13 cellular contexts compared by ENCODE assay signal in genomic region chr3:163043074-163043473, GRCh38.
DNase-seq lines count a peak whose midpoint lies in the region; ATAC-seq and TF ChIP-seq lines count a peak whose summit lies in the region.
"Had no signal": no experiment of that assay in that cellular context is flagged by ENCODE, and none has a peak within 500 bp of the region (broad histone marks: within the 10 kb centered on the region; RNA-seq: fewer than 3 reads in every experiment).

No MANE protein-coding gene starts in this region.

- H3K27ac ChIP-seq in left ventricle myocardium inferior (replicated peaks) (no peak overlapping the region), Panc1 (ENCODE audit: low read length) (no peak overlapping the region), aorta (ENCODE audit: low read depth in 1 of 2, low read length in 2 of 2) (no peak overlapping the region)
- H3K27ac ChIP-seq: BLaER1 treated with 17β-estradiol and CSF1 and Interleukin-3, amounts not matched to agents 10 nM and 100 nM; parathyroid adenoma had no signal

- H3K36me3 ChIP-seq in left ventricle myocardium inferior: no peaks in the 10 kb centered on the region
- H3K36me3 ChIP-seq in Panc1 (ENCODE audit: control insufficient read depth, insufficient read depth, low read length): no peaks in the 10 kb centered on the region
- no peaks in the 10 kb centered on the region for H3K36me3 ChIP-seq in aorta (ENCODE audit: control insufficient read depth in 1 of 2, insufficient read depth in 2 of 2, low read length in 1 of 2)
- H3K36me3 ChIP-seq: BLaER1 treated with 17β-estradiol and CSF1 and Interleukin-3, amounts not matched to agents 10 nM and 100 nM had no signal

- no peak for ATAC-seq in left ventricle myocardium superior
- ATAC-seq in Panc1: no peak
- ATAC-seq in aorta (ENCODE audit: low FRiP score): peak; percentile 29
- no peak for ATAC-seq in GM18498 (IDR thresholded peaks at IDR 0.05; ENCODE audit: unreplicated experiment)
- ATAC-seq in GM21526 (IDR thresholded peaks at IDR 0.05; ENCODE audit: low FRiP score, unreplicated experiment): no peak
- ATAC-seq in activated naive CD8-positive, alpha-beta T cell treated with anti-CD3 and anti-CD28 coated beads, Interleukin-2, amount 50 U/mL, for 24 hours: no peak

- H3K27ac Mint-ChIP-seq in activated naive CD8-positive, alpha-beta T cell treated with anti-CD3 and anti-CD28 coated beads, Interleukin-2, amount 50 U/mL, for 24 hours: no peak overlapping the region
- H3K27ac Mint-ChIP-seq: T-helper 2 cell treated with Interferon-gamma antibody and Interleukin-4, amounts not matched to agents 5 μg/mL and 100 μg/mL, for 36 hours had no signal

- H3K4me3 Mint-ChIP-seq in activated naive CD8-positive, alpha-beta T cell treated with anti-CD3 and anti-CD28 coated beads, Interleukin-2, amount 50 U/mL, for 24 hours: no peak overlapping the region
- H3K4me3 Mint-ChIP-seq: T-helper 2 cell treated with Interferon-gamma antibody and Interleukin-4, amounts not matched to agents 5 μg/mL and 100 μg/mL, for 36 hours had no signal

- no peak overlapping the region for H3K4me3 ChIP-seq in left ventricle myocardium inferior
- no peak overlapping the region for H3K4me3 ChIP-seq in Panc1 (ENCODE audit: low read depth in 2 of 2, low read length in 2 of 2)
- H3K4me3 ChIP-seq in fibroblast of villous mesenchyme (ENCODE audit: low read depth, low read length): no peak overlapping the region
- H3K4me3 ChIP-seq in aorta (ENCODE audit: low read length in 2 of 2): no peak overlapping the region
- H3K4me3 ChIP-seq: BLaER1 treated with 17β-estradiol and CSF1 and Interleukin-3, amounts not matched to agents 10 nM and 100 nM had no signal

- H3K9me3 ChIP-seq in left ventricle myocardium inferior (replicated peaks): no peaks in the 10 kb centered on the region
- H3K9me3 ChIP-seq in Panc1 (ENCODE audit: control insufficient read depth, insufficient read depth, low read depth, low read length): no peaks in the 10 kb centered on the region
- no peaks in the 10 kb centered on the region for H3K9me3 ChIP-seq in aorta (ENCODE audit: control insufficient read depth, low read length)

- H3K4me1 ChIP-seq in left ventricle myocardium inferior: no peaks in the 10 kb centered on the region
- no peaks in the 10 kb centered on the region for H3K4me1 ChIP-seq in Panc1 (ENCODE audit: control insufficient read depth, insufficient read depth, low read length)
- H3K4me1 ChIP-seq in aorta (ENCODE audit: control insufficient read depth in 1 of 2, insufficient read depth in 2 of 2, low read length in 2 of 2): no peaks in the 10 kb centered on the region
- H3K4me1 ChIP-seq: parathyroid adenoma had no signal

- no TSS peak for BruUV-seq in Panc1 (replicated peaks; lab: Mats Ljungman, UMichigan)

- in situ Hi-C loops in Panc1 (cut with HindIII; ENCODE audit: low pct_unique_long_range_greater_than_20kb, low sequenced_read_pairs): no loop called here

- POLR2A ChIA-PET in Panc1 (lab: Charles Lee): no interaction called here

- intact Hi-C loops in left ventricle myocardium inferior (cut with micrococcal nuclease): no loop called here
- intact Hi-C loops in left ventricle myocardium superior (cut with micrococcal nuclease): no loop called here
- intact Hi-C loops in Panc1 (cut with micrococcal nuclease; ENCODE audit: unreplicated experiment): no loop called here
- intact Hi-C loops in aorta (cut with DNase I): no loop called here

- no peaks in the 10 kb centered on the region for H3K27me3 ChIP-seq in left ventricle myocardium inferior (ENCODE audit: low read depth)
- no peaks in the 10 kb centered on the region for H3K27me3 ChIP-seq in Panc1 (ENCODE audit: control insufficient read depth, insufficient read depth, low read length)
- no peaks in the 10 kb centered on the region for H3K27me3 ChIP-seq in aorta (ENCODE audit: control insufficient read depth in 1 of 2, insufficient read depth in 2 of 2, low read length in 1 of 2)
- H3K27me3 ChIP-seq: BLaER1 treated with 17β-estradiol and CSF1 and Interleukin-3, amounts not matched to agents 10 nM and 100 nM had no signal

- no peaks in the 10 kb centered on the region for H3K27me3 Mint-ChIP-seq in activated naive CD8-positive, alpha-beta T cell treated with anti-CD3 and anti-CD28 coated beads, Interleukin-2, amount 50 U/mL, for 24 hours

- CTCF ChIA-PET in Panc1 (lab: Charles Lee): no interaction called here

- no peaks in the 10 kb centered on the region for H3K4me1 Mint-ChIP-seq in activated naive CD8-positive, alpha-beta T cell treated with anti-CD3 and anti-CD28 coated beads, Interleukin-2, amount 50 U/mL, for 24 hours

- peak; percentile 31 for TF ChIP-seq CTCF in left ventricle myocardium inferior (IDR thresholded peaks at IDR 0.05; ENCODE audit: borderline replicate concordance)
- peak; percentile 33; the same call in 1 of the 2 replicates for TF ChIP-seq CTCF in Panc1 (IDR thresholded peaks at IDR 0.05)
- TF ChIP-seq CTCF in fibroblast of villous mesenchyme (IDR thresholded peaks at IDR 0.05; ENCODE audit: insufficient read depth, low read depth, low read length): peak; percentile 50

- no peaks in the 10 kb centered on the region for H3K36me3 Mint-ChIP-seq in activated naive CD8-positive, alpha-beta T cell treated with anti-CD3 and anti-CD28 coated beads, Interleukin-2, amount 50 U/mL, for 24 hours (ENCODE audit: low read depth)

- 32 to 34% methylated on average over 3 of the region's 3 CpGs for WGBS in aorta, 2 donors

- no peak for DNase-seq in left ventricle myocardium inferior
- DNase-seq in left ventricle myocardium superior: no peak
- DNase-seq in Panc1 (ENCODE audit: low read depth, low spot score): no peak
- DNase-seq in fibroblast of villous mesenchyme (ENCODE audit: low read depth): peak; percentile 19
- DNase-seq in aorta: no peak
- DNase-seq in activated naive CD8-positive, alpha-beta T cell treated with anti-CD3 and anti-CD28 coated beads, Interleukin-2, amount 50 U/mL, for 24 hours: no peak
- DNase-seq: erythroblast, NCI-H1105 had no signal

- H3K9me3 Mint-ChIP-seq in activated naive CD8-positive, alpha-beta T cell treated with anti-CD3 and anti-CD28 coated beads, Interleukin-2, amount 50 U/mL, for 24 hours: peaks cover 5% of the 10 kb centered on the region
